Comparison of ENCODE assay signal across 15 cellular contexts in genomic region chr10:89294840-89295239, GRCh38.
"Had no signal": no experiment of that assay in that cellular context is flagged by ENCODE, and none has a peak within 500 bp of the region (broad histone marks: within the 10 kb centered on the region; RNA-seq: fewer than 3 reads in every experiment).

No MANE protein-coding gene starts in this region.

- DNase-seq: activated CD4-positive, alpha-beta T cell treated with anti-CD3 and anti-CD28 coated beads for 48 hours; activated CD8-positive, alpha-beta memory T cell treated with anti-CD3 and anti-CD28 coated beads, Interleukin-2, amount 50 U/mL, for 48 hours; activated CD8-positive, alpha-beta T cell treated with anti-CD3 and anti-CD28 coated beads, Interleukin-2, amount 10 ng/mL, durations not matched to agents 7 days and 5 days; amniotic stem cell; body of pancreas; dermis blood vessel endothelial cell; endodermal cell; hypothalamus; naive thymus-derived CD8-positive, alpha-beta T cell; stimulated activated CD4-positive, alpha-beta T cell treated with anti-CD3 and anti-CD28 coated beads, Interleukin-4, amount 100 ng/mL, for 1 hour; T-cell; transverse colon had no signal

- H3K27ac ChIP-seq: body of pancreas, SK-N-MC had no signal

- H3K27ac Mint-ChIP-seq: activated CD8-positive, alpha-beta T cell treated with anti-CD3 and anti-CD28 coated beads, Interleukin-2, amount 10 ng/mL, durations not matched to agents 7 days and 5 days; endodermal cell had no signal

- H3K4me1 ChIP-seq: body of pancreas had no signal

- H3K9me3 ChIP-seq: body of pancreas, transverse colon had no signal

- H3K4me1 Mint-ChIP-seq: central memory CD8-positive, alpha-beta T cell had no signal

- ATAC-seq: body of pancreas; esophagus mucosa; naive thymus-derived CD8-positive, alpha-beta T cell; T-cell had no signal

- H3K27me3 ChIP-seq: body of pancreas, transverse colon had no signal

- H3K9me3 Mint-ChIP-seq: central memory CD8-positive, alpha-beta T cell; endodermal cell had no signal

- H3K4me3 Mint-ChIP-seq: central memory CD8-positive, alpha-beta T cell; endodermal cell; naive thymus-derived CD8-positive, alpha-beta T cell; T-cell had no signal

- H3K4me3 ChIP-seq: body of pancreas, SK-N-MC, transverse colon had no signal

- H3K36me3 ChIP-seq: transverse colon had no signal

- H3K27me3 Mint-ChIP-seq: central memory CD8-positive, alpha-beta T cell; naive thymus-derived CD8-positive, alpha-beta T cell; T-cell had no signal
